ENCODE assay signal across 18 cellular contexts in the genomic region with DNA sequence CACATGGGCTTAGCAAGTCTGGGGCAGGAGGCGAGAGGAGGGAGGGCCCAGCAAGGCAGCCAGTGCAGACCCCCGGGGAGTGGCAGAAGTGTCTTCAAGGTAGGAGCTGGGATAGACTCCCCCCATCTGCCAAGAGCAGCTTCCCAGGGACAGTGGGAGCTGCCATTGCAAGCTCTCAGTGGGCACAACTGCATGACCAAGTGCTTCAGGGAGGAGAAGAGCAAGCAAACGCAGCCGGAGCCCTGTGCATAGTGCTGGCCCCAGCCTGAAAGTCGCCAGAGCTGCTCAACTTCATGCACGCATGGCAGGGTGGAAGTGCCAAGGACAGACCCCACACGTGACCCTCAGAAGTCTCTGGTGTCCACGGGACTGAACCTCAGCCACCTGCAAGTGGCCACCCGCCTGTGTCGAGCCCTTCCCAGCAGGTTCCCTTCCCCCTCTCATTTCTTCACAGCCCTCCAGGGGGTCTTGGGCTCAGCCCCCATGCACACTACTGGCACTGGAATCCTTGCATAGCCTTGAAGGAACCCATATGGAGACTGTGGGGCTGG.
"Had no signal": no experiment of that assay in that cellular context is flagged by ENCODE, and none has a peak within 500 bp of the region (broad histone marks: within the 10 kb centered on the region; RNA-seq: fewer than 3 reads in every experiment).

No MANE protein-coding gene starts in this region.

- H3K4me3 Mint-ChIP-seq: activated CD4-positive, alpha-beta memory T cell treated with anti-CD3 and anti-CD28 coated beads, Interleukin-2, amount 10 ng/mL, durations not matched to agents 7 days and 5 days; activated CD8-positive, alpha-beta memory T cell treated with anti-CD3 and anti-CD28 coated beads, Interleukin-2, amount 10 ng/mL, durations not matched to agents 7 days and 5 days; activated naive CD8-positive, alpha-beta T cell treated with anti-CD3 and anti-CD28 coated beads, Interleukin-2, amount 10 ng/mL, durations not matched to agents 7 days and 5 days; endodermal cell; neural crest cell had no signal

- DNase-seq: activated CD4-positive, alpha-beta memory T cell treated with anti-CD3 and anti-CD28 coated beads, Interleukin-2, amount 10 ng/mL, durations not matched to agents 7 days and 5 days; activated CD4-positive, alpha-beta T cell treated with anti-CD3 and anti-CD28 coated beads for 48 hours; activated CD4-positive, CD25-positive, alpha-beta regulatory T cell; activated CD8-positive, alpha-beta memory T cell treated with anti-CD3 and anti-CD28 coated beads, Interleukin-2, amount 10 ng/mL, durations not matched to agents 7 days and 5 days; activated naive CD4-positive, alpha-beta T cell treated with Interleukin-2 at 50 U/mL for 16 hours; activated naive CD8-positive, alpha-beta T cell treated with anti-CD3 and anti-CD28 coated beads, Interleukin-2, amount 10 ng/mL, durations not matched to agents 7 days and 5 days; amygdala; caudate nucleus; endodermal cell; foreskin fibroblast; midbrain; stimulated activated naive CD4-positive, alpha-beta T cell; T-helper 9 cell; uterus had no signal

- FAIRE-seq: colon had no signal

- H3K4me1 ChIP-seq: uterus had no signal

- H3K4me3 ChIP-seq: tibial nerve, uterus had no signal

- H3K27ac Mint-ChIP-seq: activated CD4-positive, alpha-beta memory T cell treated with anti-CD3 and anti-CD28 coated beads, Interleukin-2, amount 10 ng/mL, durations not matched to agents 7 days and 5 days; activated CD8-positive, alpha-beta memory T cell treated with anti-CD3 and anti-CD28 coated beads, Interleukin-2, amount 10 ng/mL, durations not matched to agents 7 days and 5 days; activated naive CD8-positive, alpha-beta T cell treated with anti-CD3 and anti-CD28 coated beads, Interleukin-2, amount 10 ng/mL, durations not matched to agents 7 days and 5 days; endodermal cell had no signal

- H3K4me1 Mint-ChIP-seq: neural crest cell had no signal

- H3K27me3 ChIP-seq: tibial nerve, uterus had no signal

- ATAC-seq: activated CD8-positive, alpha-beta memory T cell treated with anti-CD3 and anti-CD28 coated beads, Interleukin-2, amount 10 ng/mL, durations not matched to agents 7 days and 5 days had no signal

- H3K36me3 Mint-ChIP-seq: activated CD8-positive, alpha-beta memory T cell treated with anti-CD3 and anti-CD28 coated beads, Interleukin-2, amount 10 ng/mL, durations not matched to agents 7 days and 5 days; activated naive CD8-positive, alpha-beta T cell treated with anti-CD3 and anti-CD28 coated beads, Interleukin-2, amount 10 ng/mL, durations not matched to agents 7 days and 5 days had no signal

- H3K36me3 ChIP-seq: tibial nerve, uterus had no signal

- H3K9me3 Mint-ChIP-seq: activated CD4-positive, alpha-beta memory T cell treated with anti-CD3 and anti-CD28 coated beads, Interleukin-2, amount 10 ng/mL, durations not matched to agents 7 days and 5 days; neural crest cell had no signal

- H3K27ac ChIP-seq: epithelial cell of prostate, tibial nerve, uterus had no signal

- H3K9me3 ChIP-seq: tibial nerve, uterus had no signal

- H3K27me3 Mint-ChIP-seq: activated CD4-positive, alpha-beta memory T cell treated with anti-CD3 and anti-CD28 coated beads, Interleukin-2, amount 10 ng/mL, durations not matched to agents 7 days and 5 days had no signal
